8 cellular contexts compared by ENCODE assay signal in the genomic region with DNA sequence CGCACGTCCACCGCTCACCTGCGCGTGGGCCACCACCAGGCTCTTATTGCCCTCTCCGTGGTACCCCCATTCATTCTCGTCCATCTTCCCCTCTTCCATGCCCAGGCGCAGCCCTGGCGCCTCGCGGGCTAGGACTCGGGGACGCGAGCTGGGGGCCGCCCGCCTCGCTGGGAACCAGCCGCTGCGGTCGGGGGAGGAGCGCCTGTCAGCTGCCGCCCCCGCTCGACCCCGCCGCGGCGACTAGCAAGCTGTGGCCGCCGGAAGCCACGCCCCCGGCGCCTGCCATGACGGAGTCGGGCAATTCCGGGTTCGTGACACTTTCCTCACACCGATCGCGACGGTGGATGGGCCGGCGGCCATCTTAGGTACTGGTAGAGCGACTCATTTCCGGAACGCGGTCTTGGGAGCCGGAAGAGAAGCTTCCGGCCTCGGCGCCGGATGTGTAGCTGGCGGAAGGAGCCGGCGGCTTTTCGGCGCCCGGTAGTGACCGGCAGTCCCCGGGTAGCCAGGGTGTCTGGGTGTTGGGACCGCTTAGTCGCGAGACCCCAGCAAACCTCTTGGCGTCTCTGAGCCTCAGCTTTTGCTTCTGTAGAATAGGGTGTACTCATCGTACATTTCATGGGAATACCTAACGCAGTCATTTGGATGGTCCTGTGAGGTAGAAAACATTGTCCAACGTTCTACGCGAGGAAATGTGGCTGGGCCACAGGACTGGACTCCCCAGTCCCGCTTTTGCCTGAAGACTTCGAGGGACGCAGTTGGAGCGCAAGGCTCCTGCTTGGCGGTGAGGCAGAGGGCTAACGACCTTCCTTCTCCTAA. TPM values are rescaled to one million over a fixed set of nuclear protein-coding genes. Genes with fewer than 3 reads are reported as not detected.
DNase-seq lines count a peak whose midpoint lies in the region; ATAC-seq and TF ChIP-seq lines count a peak whose summit lies in the region.

A gene with protein sequence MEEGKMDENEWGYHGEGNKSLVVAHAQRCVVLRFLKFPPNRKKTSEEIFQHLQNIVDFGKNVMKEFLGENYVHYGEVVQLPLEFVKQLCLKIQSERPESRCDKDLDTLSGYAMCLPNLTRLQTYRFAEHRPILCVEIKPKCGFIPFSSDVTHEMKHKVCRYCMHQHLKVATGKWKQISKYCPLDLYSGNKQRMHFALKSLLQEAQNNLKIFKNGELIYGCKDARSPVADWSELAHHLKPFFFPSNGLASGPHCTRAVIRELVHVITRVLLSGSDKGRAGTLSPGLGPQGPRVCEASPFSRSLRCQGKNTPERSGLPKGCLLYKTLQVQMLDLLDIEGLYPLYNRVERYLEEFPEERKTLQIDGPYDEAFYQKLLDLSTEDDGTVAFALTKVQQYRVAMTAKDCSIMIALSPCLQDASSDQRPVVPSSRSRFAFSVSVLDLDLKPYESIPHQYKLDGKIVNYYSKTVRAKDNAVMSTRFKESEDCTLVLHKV (minus strand): TSS at position 242 of the 819 bp plus-strand sequence. CDS start 143 bp downstream, at position 99.

- H3K27ac Mint-ChIP-seq in T-helper 17 cell (peak within 1 kb of the TSS; percentile 93), progenitor cell of endocrine pancreas (peak within 1 kb of the TSS; percentile 97)

- H3K4me3 Mint-ChIP-seq in T-helper 17 cell (peak within 1 kb of the TSS; percentile 89), progenitor cell of endocrine pancreas (ENCODE audit: low read depth) (peak within 1 kb of the TSS; percentile 94)

- TF ChIP-seq CTCF in left ventricle myocardium inferior (IDR thresholded peaks at IDR 0.05; ENCODE audit: borderline replicate concordance) (no peak), progenitor cell of endocrine pancreas (IDR thresholded peaks at IDR 0.05; ENCODE audit: unreplicated experiment) (no peak)

- peak within 1 kb of the TSS; percentile 91 for H3K4me3 ChIP-seq in left ventricle myocardium inferior

- no peaks in the 10 kb centered on the region for H3K9me3 Mint-ChIP-seq in progenitor cell of endocrine pancreas (ENCODE audit: low read depth)

- H3K27ac ChIP-seq in angular gyrus (ENCODE audit: low read depth, low read length) (peak within 1 kb of the TSS; percentile 83), left ventricle myocardium inferior (replicated peaks) (peak within 1 kb of the TSS; percentile 98)

- no peaks in the 10 kb centered on the region for H3K27me3 ChIP-seq in left ventricle myocardium inferior (ENCODE audit: low read depth)

- H3K4me1 Mint-ChIP-seq in T-helper 17 cell, result peaks cover 24% of the 10 kb centered on the region
- H3K4me1 Mint-ChIP-seq in progenitor cell of endocrine pancreas (ENCODE audit: low read depth), result peaks cover 8% of the 10 kb centered on the region

- peaks cover 64% of the 10 kb centered on the region for H3K4me1 ChIP-seq in left ventricle myocardium inferior

- peak; percentile 86 to 91 for DNase-seq in NCI-H187 (lab: John Stamatoyannopoulos, UW)
- DNase-seq in T-helper 17 cell, result peak; percentile 93 to 98 (median 98)
- peak; percentile 99 for DNase-seq in left ventricle myocardium inferior
- DNase-seq in progenitor cell of endocrine pancreas (ENCODE audit: low spot score, unreplicated experiment), result peak; percentile 93
- peak; percentile 98 for DNase-seq in ureter (ENCODE audit: low spot score)

- no peaks in the 10 kb centered on the region for H3K27me3 Mint-ChIP-seq in T-helper 17 cell
- no peaks in the 10 kb centered on the region for H3K27me3 Mint-ChIP-seq in progenitor cell of endocrine pancreas

- H3K36me3 Mint-ChIP-seq in T-helper 17 cell (ENCODE audit: low read depth) (peaks cover 4% of the 10 kb centered on the region), progenitor cell of endocrine pancreas (ENCODE audit: insufficient read depth) (peaks cover 2% of the 10 kb centered on the region)

- ATAC-seq in GM18502 (IDR thresholded peaks at IDR 0.05; ENCODE audit: poor library complexity, unreplicated experiment), result peak; percentile 94
- peak; percentile 92 for ATAC-seq in HG02943 (IDR thresholded peaks at IDR 0.05; ENCODE audit: low read depth, unreplicated experiment)
- peak; percentile 95 for ATAC-seq in T-helper 17 cell

- H3K36me3 ChIP-seq in left ventricle myocardium inferior, result peaks cover 10% of the 10 kb centered on the region

- no peaks in the 10 kb centered on the region for H3K9me3 ChIP-seq in T-helper 17 cell (ENCODE audit: control insufficient read depth, low read length, poor library complexity, severe bottlenecking)
- H3K9me3 ChIP-seq in left ventricle myocardium inferior (replicated peaks), result no peaks in the 10 kb centered on the region

- intact Hi-C loops in left ventricle myocardium inferior (cut with micrococcal nuclease), result no loop called here

RNA-seq across cellular contexts. Expression of the gene that starts here (rescaled TPM):
- total RNA-seq in T-helper 17 cell (1 to 10 TPM; 6.3 to 7.1 TPM), left ventricle myocardium inferior (7.3 TPM), progenitor cell of endocrine pancreas (10.2 and 10.8 TPM in 2 replicates), ureter (11.9 TPM)

Comparison
In these comparisons a context has a peak if more than half of its experiments do, and no peak if none do; other contexts are left out.
1. Peak in every context shown above with its lines: DNase-seq, ATAC-seq, H3K4me3 ChIP-seq and H3K27ac ChIP-seq.